Comparison of ENCODE assay signal across 18 cellular contexts in genomic region chr20:57666106-57666833, GRCh38. TPM values are rescaled to one million over a fixed set of nuclear protein-coding genes. Genes with fewer than 3 reads are reported as not detected.
DNase-seq lines count a peak whose midpoint lies in the region; ATAC-seq and TF ChIP-seq lines count a peak whose summit lies in the region.
"Had no signal": no experiment of that assay in that cellular context is flagged by ENCODE, and none has a peak within 500 bp of the region (broad histone marks: within the 10 kb centered on the region; RNA-seq: fewer than 3 reads in every experiment).

No MANE protein-coding gene starts in this region.

- peaks cover 11% of the 10 kb centered on the region for H3K27me3 Mint-ChIP-seq in neural progenitor cell (ENCODE audit: insufficient read depth, low read depth)

- no peaks in the 10 kb centered on the region for H3K9me3 Mint-ChIP-seq in neural progenitor cell

- no peaks in the 10 kb centered on the region for H3K36me3 ChIP-seq in left ventricle myocardium inferior
- H3K36me3 ChIP-seq in neural progenitor cell = no peaks in the 10 kb centered on the region
- no peaks in the 10 kb centered on the region for H3K36me3 ChIP-seq in Karpas-422 (ENCODE audit: insufficient read depth, low read length)

- no peaks in the 10 kb centered on the region for H3K79me2 ChIP-seq in neural progenitor cell (ENCODE audit: low read depth)
- no peaks in the 10 kb centered on the region for H3K79me2 ChIP-seq in Karpas-422 (ENCODE audit: low read length)

- no peak for TF ChIP-seq CTCF in left ventricle myocardium inferior (IDR thresholded peaks at IDR 0.05; ENCODE audit: borderline replicate concordance)
- TF ChIP-seq CTCF in neural progenitor cell (IDR thresholded peaks at IDR 0.05) = no peak

- H3K9me2 ChIP-seq in Karpas-422 (replicated peaks; ENCODE audit: insufficient read depth, low read length) = no peaks in the 10 kb centered on the region
- H3K9me2 ChIP-seq: SK-N-SH had no signal

- H3K4me1 ChIP-seq in left ventricle myocardium inferior (peaks cover 36% of the 10 kb centered on the region), neural progenitor cell (peaks cover 7% of the 10 kb centered on the region), Karpas-422 (ENCODE audit: low read length) (no peaks in the 10 kb centered on the region)

- no peaks in the 10 kb centered on the region for H3F3A ChIP-seq in neural progenitor cell (ENCODE audit: low read depth)

- H3K27ac Mint-ChIP-seq in neural progenitor cell = no peak overlapping the region

- H3K36me3 Mint-ChIP-seq in neural progenitor cell = no peaks in the 10 kb centered on the region

- no peaks in the 10 kb centered on the region for H4K20me1 ChIP-seq in neural progenitor cell (ENCODE audit: low read depth)
- peaks cover 45% of the 10 kb centered on the region; the same call in 1 of the 2 replicates for H4K20me1 ChIP-seq in Karpas-422 (ENCODE audit: insufficient read depth, low read depth, low read length)

- peak; percentile 27 for DNase-seq in Right ventricle myocardium superior
- DNase-seq in left ventricle myocardium inferior = no peak
- DNase-seq in left ventricle myocardium superior = peak; percentile 21
- DNase-seq in neural progenitor cell (ENCODE audit: low spot score) = no peak
- DNase-seq in NCI-H2171 treated with DMSO at 0.1 percent for 48 hours (lab: John Stamatoyannopoulos, UW) = no peak
- DNase-seq in Karpas-422 = no peak
- DNase-seq in activated CD8-positive, alpha-beta memory T cell treated with anti-CD3 and anti-CD28 coated beads, Interleukin-2, amount 50 U/mL, for 48 hours = no peak
- DNase-seq: DMS153, NCI-H1436 treated with DMSO at 0.1 percent for 48 hours, NCI-H2081, NCI-H226, NCI-H69, PC-3, SK-N-SH had no signal

- H3K9me3 ChIP-seq in left ventricle myocardium inferior (replicated peaks) (no peaks in the 10 kb centered on the region), neural progenitor cell (ENCODE audit: low read depth) (no peaks in the 10 kb centered on the region), Karpas-422 (ENCODE audit: low read length) (no peaks in the 10 kb centered on the region)
- H3K9me3 ChIP-seq: SK-N-SH had no signal

- intact Hi-C loops in Right ventricle myocardium superior (cut with DNase I) = no loop called here
- intact Hi-C loops in left ventricle myocardium inferior (cut with micrococcal nuclease) = no loop called here
- intact Hi-C loops in left ventricle myocardium superior (cut with micrococcal nuclease) = no loop called here

- H3K4me2 ChIP-seq in neural progenitor cell = no peak overlapping the region
- H3K4me2 ChIP-seq in Karpas-422 (ENCODE audit: low read depth, low read length, poor library complexity, severe bottlenecking) = no peak overlapping the region
- H3K4me2 ChIP-seq: SK-N-SH had no signal

- peaks cover 41% of the 10 kb centered on the region for H3K4me1 Mint-ChIP-seq in neural progenitor cell

- no peak overlapping the region for H3K4me3 ChIP-seq in left ventricle myocardium inferior
- no peak overlapping the region for H3K4me3 ChIP-seq in neural progenitor cell
- H3K4me3 ChIP-seq in Karpas-422 (ENCODE audit: low read length) = no peak overlapping the region

- H3K27ac ChIP-seq in left ventricle myocardium inferior (replicated peaks) = no peak overlapping the region
- no peak overlapping the region for H3K27ac ChIP-seq in neural progenitor cell
- no peak overlapping the region for H3K27ac ChIP-seq in Karpas-422 (ENCODE audit: low read length)
- H3K27ac ChIP-seq: C4-2B had no signal

- H2AFZ ChIP-seq in neural progenitor cell (replicated peaks) (no peak overlapping the region), Karpas-422 (ENCODE audit: low read length) (no peak overlapping the region)

- H3K9ac ChIP-seq in neural progenitor cell (no peak overlapping the region), Karpas-422 (ENCODE audit: low read length) (no peak overlapping the region)
- H3K9ac ChIP-seq: SK-N-SH had no signal

- H3K4me3 Mint-ChIP-seq in neural progenitor cell = peak overlapping the region; percentile 18

- ATAC-seq in Right ventricle myocardium superior (ENCODE audit: poor library complexity) (no peak), left ventricle myocardium superior (no peak), HG02588 (IDR thresholded peaks at IDR 0.05; ENCODE audit: unreplicated experiment) (no peak)
- ATAC-seq: HCT116, PC-3 had no signal

- H3K27me3 ChIP-seq in left ventricle myocardium inferior (ENCODE audit: low read depth) (no peaks in the 10 kb centered on the region), neural progenitor cell (no peaks in the 10 kb centered on the region), Karpas-422 (ENCODE audit: low read length) (no peaks in the 10 kb centered on the region)

RNA-seq across cellular contexts. Expression of gene PMEPA1, which starts 43.5 kb away (rescaled TPM):
- total RNA-seq in Right ventricle myocardium superior (21.5 TPM), left ventricle myocardium inferior (36.4 TPM), left ventricle myocardium superior (24.7 TPM), neural progenitor cell (ENCODE audit: low replicate concordance) (0.03 and 1.7 TPM in 2 replicates)
- total RNA-seq in Karpas-422 (2014; rRNA removed; shearing (Covaris generic); ENCODE audit: low replicate concordance) = 1.6 and 1.9 TPM in 2 replicates

RNA-seq across cellular contexts. Expression of gene ZBP1, which starts 46.0 kb away (rescaled TPM):
- total RNA-seq in Right ventricle myocardium superior (not detected), left ventricle myocardium inferior (not detected), left ventricle myocardium superior (0.15 TPM), neural progenitor cell (ENCODE audit: low replicate concordance) (not detected in 2 replicates)
- total RNA-seq in Karpas-422 (2014; rRNA removed; shearing (Covaris generic); ENCODE audit: low replicate concordance) = 2.9 and 7.6 TPM in 2 replicates
- total RNA-seq: A172, PC-3 had no signal

Comparison
In these comparisons a context has a peak if more than half of its experiments do, and no peak if none do; other contexts are left out.
1. DNase-seq: peak in Right ventricle myocardium superior (single experiment) and left ventricle myocardium superior (single experiment); none in left ventricle myocardium inferior (single experiment), neural progenitor cell (single experiment), NCI-H2171 treated with DMSO at 0.1 percent for 48 hours (single experiment), Karpas-422 (single experiment) and activated CD8-positive, alpha-beta memory T cell treated with anti-CD3 and anti-CD28 coated beads, Interleukin-2, amount 50 U/mL, for 48 hours (single experiment).